ENCODE assay signal across 20 cellular contexts in genomic region chr22:41116342-41116741, GRCh38. TPM values are rescaled to one million over a fixed set of nuclear protein-coding genes. Genes with fewer than 3 reads are reported as not detected.
DNase-seq lines count a peak whose midpoint lies in the region; ATAC-seq and TF ChIP-seq lines count a peak whose summit lies in the region.
"Had no signal": no experiment of that assay in that cellular context is flagged by ENCODE, and none has a peak within 500 bp of the region (broad histone marks: within the 10 kb centered on the region; RNA-seq: fewer than 3 reads in every experiment).

No MANE protein-coding gene starts in this region.

- no peak overlapping the region for H3K4me3 Mint-ChIP-seq in activated naive CD8-positive, alpha-beta T cell
- no peak overlapping the region for H3K4me3 Mint-ChIP-seq in activated naive CD8-positive, alpha-beta T cell treated with anti-CD3 and anti-CD28 coated beads, Interleukin-2, amount 50 U/mL, for 24 hours
- H3K4me3 Mint-ChIP-seq in activated T-helper 17 cell treated with anti-CD3 and anti-CD28 coated beads, Interleukin-2, amount 50 U/mL, for 72 hours, result no peak overlapping the region
- H3K4me3 Mint-ChIP-seq in effector memory CD8-positive, alpha-beta T cell, result no peak overlapping the region
- no peak overlapping the region for H3K4me3 Mint-ChIP-seq in stimulated activated naive B cell treated with anti-CD40 and anti-IgM and Interleukin-4, amounts not matched to agents 10 μg/mL and 1 μg/mL and 100 μg/mL, for 72 hours
- H3K4me3 Mint-ChIP-seq: B cell; CD8-positive, alpha-beta memory T cell had no signal

- H3K9me3 ChIP-seq in hepatocyte (ENCODE audit: low read depth), result no peaks in the 10 kb centered on the region
- H3K9me3 ChIP-seq: A549, Caco-2 had no signal

- H3K27ac ChIP-seq in hepatocyte, result no peak overlapping the region
- H3K27ac ChIP-seq: 22Rv1; A549; BLaER1 treated with 17β-estradiol and CSF1 and Interleukin-3, amounts not matched to agents 10 nM and 100 nM; C4-2B had no signal

- no peak overlapping the region for H3K4me2 ChIP-seq in hepatocyte
- H3K4me2 ChIP-seq: A549; BLaER1 treated with 17β-estradiol and CSF1 and Interleukin-3, amounts not matched to agents 10 nM and 100 nM had no signal

- no peak for DNase-seq in activated naive CD8-positive, alpha-beta T cell treated with anti-CD3 and anti-CD28 coated beads, Interleukin-2, amount 50 U/mL, for 24 hours
- no peak for DNase-seq in effector memory CD8-positive, alpha-beta T cell
- DNase-seq in stimulated activated naive B cell treated with anti-CD40 and anti-IgM and Interleukin-4, amounts not matched to agents 10 μg/mL and 1 μg/mL and 100 μg/mL, for 72 hours, result no peak
- DNase-seq in hepatocyte (ENCODE audit: low spot score) (no peak), COR-L47 (lab: John Stamatoyannopoulos, UW) (no peak), KG1 (lab: John Stamatoyannopoulos, UW) (no peak)
- DNase-seq: AML-193; Caco-2; Calu3; CD4-positive, alpha-beta memory T cell; CD8-positive, alpha-beta memory T cell; DMS79 treated with DMSO at 0.1 percent for 48 hours; GF-D8 had no signal

- H3K27ac Mint-ChIP-seq in activated naive CD8-positive, alpha-beta T cell, result peak overlapping the region; percentile 22
- no peak overlapping the region for H3K27ac Mint-ChIP-seq in activated naive CD8-positive, alpha-beta T cell treated with anti-CD3 and anti-CD28 coated beads, Interleukin-2, amount 50 U/mL, for 24 hours
- H3K27ac Mint-ChIP-seq in activated T-helper 17 cell treated with anti-CD3 and anti-CD28 coated beads, Interleukin-2, amount 50 U/mL, for 72 hours, result peak overlapping the region; percentile 54
- peak overlapping the region; percentile 25 to 51 for H3K27ac Mint-ChIP-seq in effector memory CD8-positive, alpha-beta T cell
- peak overlapping the region; percentile 42 for H3K27ac Mint-ChIP-seq in stimulated activated naive B cell treated with anti-CD40 and anti-IgM and Interleukin-4, amounts not matched to agents 10 μg/mL and 1 μg/mL and 100 μg/mL, for 72 hours
- H3K27ac Mint-ChIP-seq: B cell had no signal

- no peaks in the 10 kb centered on the region for H3K9me3 Mint-ChIP-seq in activated naive CD8-positive, alpha-beta T cell (ENCODE audit: low read depth)
- H3K9me3 Mint-ChIP-seq in activated naive CD8-positive, alpha-beta T cell treated with anti-CD3 and anti-CD28 coated beads, Interleukin-2, amount 50 U/mL, for 24 hours, result no peaks in the 10 kb centered on the region
- H3K9me3 Mint-ChIP-seq in activated T-helper 17 cell treated with anti-CD3 and anti-CD28 coated beads, Interleukin-2, amount 50 U/mL, for 72 hours, result peaks cover 3% of the 10 kb centered on the region
- no peaks in the 10 kb centered on the region for H3K9me3 Mint-ChIP-seq in effector memory CD8-positive, alpha-beta T cell
- no peaks in the 10 kb centered on the region for H3K9me3 Mint-ChIP-seq in stimulated activated naive B cell treated with anti-CD40 and anti-IgM and Interleukin-4, amounts not matched to agents 10 μg/mL and 1 μg/mL and 100 μg/mL, for 72 hours
- H3K9me3 Mint-ChIP-seq: CD8-positive, alpha-beta memory T cell had no signal

- peaks cover 93% of the 10 kb centered on the region for H4K20me1 ChIP-seq in hepatocyte (ENCODE audit: insufficient read depth, poor library complexity, severe bottlenecking)

- WGBS in hepatocyte (ENCODE audit: low lambda C conversion rate, missing lambda C conversion rate), result 100% methylated on average over 2 of the region's 2 CpGs

- peaks cover 2% of the 10 kb centered on the region for H3K36me3 Mint-ChIP-seq in activated naive CD8-positive, alpha-beta T cell
- peaks cover 39% of the 10 kb centered on the region for H3K36me3 Mint-ChIP-seq in activated naive CD8-positive, alpha-beta T cell treated with anti-CD3 and anti-CD28 coated beads, Interleukin-2, amount 50 U/mL, for 24 hours (ENCODE audit: low read depth)
- peaks cover 88% of the 10 kb centered on the region for H3K36me3 Mint-ChIP-seq in activated T-helper 17 cell treated with anti-CD3 and anti-CD28 coated beads, Interleukin-2, amount 50 U/mL, for 72 hours (ENCODE audit: low read depth)
- peaks cover 74% of the 10 kb centered on the region for H3K36me3 Mint-ChIP-seq in effector memory CD8-positive, alpha-beta T cell (ENCODE audit: insufficient read depth)
- H3K36me3 Mint-ChIP-seq in stimulated activated naive B cell treated with anti-CD40 and anti-IgM and Interleukin-4, amounts not matched to agents 10 μg/mL and 1 μg/mL and 100 μg/mL, for 72 hours, result peaks cover 25 to 51% of the 10 kb centered on the region in 2 donors

- H3K4me1 Mint-ChIP-seq in activated naive CD8-positive, alpha-beta T cell (ENCODE audit: low read depth), result peaks cover 51% of the 10 kb centered on the region
- H3K4me1 Mint-ChIP-seq in activated naive CD8-positive, alpha-beta T cell treated with anti-CD3 and anti-CD28 coated beads, Interleukin-2, amount 50 U/mL, for 24 hours, result peaks cover 21% of the 10 kb centered on the region
- peaks cover 38% of the 10 kb centered on the region for H3K4me1 Mint-ChIP-seq in activated T-helper 17 cell treated with anti-CD3 and anti-CD28 coated beads, Interleukin-2, amount 50 U/mL, for 72 hours
- peaks cover 32 to 56% of the 10 kb centered on the region in 2 donors for H3K4me1 Mint-ChIP-seq in effector memory CD8-positive, alpha-beta T cell (ENCODE audit: low read depth in 2 of 2)
- peaks cover 25 to 36% of the 10 kb centered on the region in 2 donors for H3K4me1 Mint-ChIP-seq in stimulated activated naive B cell treated with anti-CD40 and anti-IgM and Interleukin-4, amounts not matched to agents 10 μg/mL and 1 μg/mL and 100 μg/mL, for 72 hours

- peaks cover 100% of the 10 kb centered on the region for H3K79me2 ChIP-seq in hepatocyte

- TF ChIP-seq CTCF in hepatocyte (IDR thresholded peaks at IDR 0.05; ENCODE audit: poor library complexity), result no peak

- no peak for ATAC-seq in activated naive CD8-positive, alpha-beta T cell treated with anti-CD3 and anti-CD28 coated beads, Interleukin-2, amount 50 U/mL, for 24 hours
- ATAC-seq in activated T-helper 17 cell treated with anti-CD3 and anti-CD28 coated beads, Interleukin-2, amount 50 U/mL, for 72 hours (replicated peaks), result no peak
- no peak for ATAC-seq in effector memory CD8-positive, alpha-beta T cell (replicated peaks)
- ATAC-seq in stimulated activated naive B cell treated with anti-CD40 and anti-IgM and Interleukin-4, amounts not matched to agents 10 μg/mL and 1 μg/mL and 100 μg/mL, for 72 hours (replicated peaks), result no peak
- ATAC-seq: A549 had no signal

- no peaks in the 10 kb centered on the region for H3K27me3 Mint-ChIP-seq in activated naive CD8-positive, alpha-beta T cell
- no peaks in the 10 kb centered on the region for H3K27me3 Mint-ChIP-seq in activated naive CD8-positive, alpha-beta T cell treated with anti-CD3 and anti-CD28 coated beads, Interleukin-2, amount 50 U/mL, for 24 hours
- H3K27me3 Mint-ChIP-seq in activated T-helper 17 cell treated with anti-CD3 and anti-CD28 coated beads, Interleukin-2, amount 50 U/mL, for 72 hours, result no peaks in the 10 kb centered on the region
- H3K27me3 Mint-ChIP-seq in effector memory CD8-positive, alpha-beta T cell, result no peaks in the 10 kb centered on the region
- no peaks in the 10 kb centered on the region for H3K27me3 Mint-ChIP-seq in stimulated activated naive B cell treated with anti-CD40 and anti-IgM and Interleukin-4, amounts not matched to agents 10 μg/mL and 1 μg/mL and 100 μg/mL, for 72 hours
- H3K27me3 Mint-ChIP-seq: B cell; CD4-positive, alpha-beta memory T cell; CD8-positive, alpha-beta memory T cell had no signal

- no peaks in the 10 kb centered on the region for H3K4me1 ChIP-seq in hepatocyte (ENCODE audit: insufficient read depth)
- H3K4me1 ChIP-seq: A549, Caco-2 had no signal

- no peaks in the 10 kb centered on the region for H3K36me3 ChIP-seq in hepatocyte (replicated peaks; ENCODE audit: insufficient read depth, low read depth)

- H2AFZ ChIP-seq in hepatocyte, result no peak overlapping the region

- no peaks in the 10 kb centered on the region for H3K9me2 ChIP-seq in hepatocyte (replicated peaks; ENCODE audit: insufficient read depth)

- no peaks in the 10 kb centered on the region for H3K27me3 ChIP-seq in hepatocyte
- H3K27me3 ChIP-seq: BLaER1 treated with 17β-estradiol and CSF1 and Interleukin-3, amounts not matched to agents 10 nM and 100 nM had no signal

- no peak overlapping the region for H3K4me3 ChIP-seq in hepatocyte
- H3K4me3 ChIP-seq: A549; BLaER1 treated with 17β-estradiol and CSF1 and Interleukin-3, amounts not matched to agents 10 nM and 100 nM had no signal

RNA-seq across cellular contexts. Expression of gene EP300, which starts 23.9 kb away (rescaled TPM):
- total RNA-seq in activated T-helper 17 cell treated with anti-CD3 and anti-CD28 coated beads, Interleukin-2, amount 50 U/mL, for 72 hours, result 10 to 100 TPM; 58.6 to 77.2 TPM
- total RNA-seq in hepatocyte, result 29.0 and 53.8 TPM in 2 replicates
- 19.5 and 28.8 TPM in 2 replicates for polyA plus RNA-seq in hepatocyte
